ENCODE assay signal across 9 cellular contexts in genomic region chr12:27207626-27208413, GRCh38. TPM values are rescaled to one million over a fixed set of nuclear protein-coding genes. Genes with fewer than 3 reads are reported as not detected.
DNase-seq lines count a peak whose midpoint lies in the region; ATAC-seq and TF ChIP-seq lines count a peak whose summit lies in the region.
"Had no signal": no experiment of that assay in that cellular context is flagged by ENCODE, and none has a peak within 500 bp of the region (broad histone marks: within the 10 kb centered on the region; RNA-seq: fewer than 3 reads in every experiment).

No MANE protein-coding gene starts in this region.

- H3K36me3 ChIP-seq in SK-N-SH (replicated peaks in 1 of 2; ENCODE audit: control insufficient read depth in 1 of 2, insufficient read depth in 2 of 2, low read length in 1 of 2) (no peaks in the 10 kb centered on the region), thyroid gland (no peaks in the 10 kb centered on the region), A673 (ENCODE audit: insufficient read depth, low read length, poor library complexity, severe bottlenecking) (no peaks in the 10 kb centered on the region)
- H3K36me3 ChIP-seq: upper lobe of left lung had no signal

- H3F3A ChIP-seq in SK-N-SH (replicated peaks; ENCODE audit: insufficient read depth), result peaks cover 6% of the 10 kb centered on the region

- H3K4me2 ChIP-seq in SK-N-SH, result no peak overlapping the region

- TF ChIP-seq CTCF in SK-N-SH (IDR thresholded peaks at IDR 0.05) (no peak), thyroid gland (IDR thresholded peaks at IDR 0.05) (no peak), A673 (conservative IDR thresholded peaks at IDR 0.05; ENCODE audit: low read depth, low read length) (no peak)

- no TSS peak for BruUV-seq in A673 (replicated peaks; lab: Mats Ljungman, UMichigan)

- peaks cover 0 to 3% of the 10 kb centered on the region in 2 experiments; a peak in 1 of 4 replicates for H3K4me1 ChIP-seq in SK-N-SH (ENCODE audit: control insufficient read depth in 1 of 2, insufficient read depth in 2 of 2, low read depth in 1 of 2, low read length in 1 of 2)
- H3K4me1 ChIP-seq in thyroid gland, result no peaks in the 10 kb centered on the region
- no peaks in the 10 kb centered on the region for H3K4me1 ChIP-seq in A673 (ENCODE audit: insufficient read depth, low read length, poor library complexity, severe bottlenecking)
- H3K4me1 ChIP-seq: upper lobe of left lung had no signal

- no peak overlapping the region for H3K9ac ChIP-seq in SK-N-SH

- H2AFZ ChIP-seq in SK-N-SH (ENCODE audit: low read depth), result peak overlapping the region; percentile 29; the same call in 1 of the 2 replicates

- H3K27me3 ChIP-seq in SK-N-SH (ENCODE audit: insufficient read depth) (no peaks in the 10 kb centered on the region), thyroid gland (no peaks in the 10 kb centered on the region), A673 (replicated peaks; ENCODE audit: insufficient read depth, low read depth, low read length, poor library complexity) (no peaks in the 10 kb centered on the region)
- H3K27me3 ChIP-seq: upper lobe of left lung had no signal

- POLR2A ChIA-PET in SK-N-SH (lab: Yijun Ruan, JAX) (no interaction called here), A673 (lab: Charles Lee; ENCODE audit: low non-redundant PET) (no interaction called here)

- ATAC-seq in HG02798 (IDR thresholded peaks at IDR 0.05; ENCODE audit: poor library complexity, unreplicated experiment), result peak; percentile 85
- ATAC-seq in stimulated activated effector memory CD8-positive, alpha-beta T cell treated with anti-CD3 and anti-CD28 coated beads, Interleukin-12 subunit alpha, Interleukin-12 subunit beta, amount 100 ng/mL, for 72 hours, result peak; percentile 99

- no peak overlapping the region for H3K27ac Mint-ChIP-seq in activated T-cell treated with anti-CD3 and anti-CD28 coated beads, Interleukin-2, amount 50 U/mL, for 24 hours
- no peak overlapping the region for H3K27ac Mint-ChIP-seq in stimulated activated effector memory CD8-positive, alpha-beta T cell treated with anti-CD3 and anti-CD28 coated beads, Interleukin-12 subunit alpha, Interleukin-12 subunit beta, amount 100 ng/mL, for 72 hours

- no peaks in the 10 kb centered on the region for H3K79me2 ChIP-seq in SK-N-SH (ENCODE audit: insufficient read depth)

- intact Hi-C loops in thyroid gland (cut with DNase I), result no loop called here
- intact Hi-C loops in A673 (cut with micrococcal nuclease; ENCODE audit: unreplicated experiment), result loop anchor here (10.0 kb wide), 1 partner anchor 63 kb away; no protein-coding TSS in a partner anchor

- no peak overlapping the region for H3K4me3 Mint-ChIP-seq in activated T-cell treated with anti-CD3 and anti-CD28 coated beads, Interleukin-2, amount 50 U/mL, for 24 hours
- no peak overlapping the region for H3K4me3 Mint-ChIP-seq in stimulated activated effector memory CD8-positive, alpha-beta T cell treated with anti-CD3 and anti-CD28 coated beads, Interleukin-12 subunit alpha, Interleukin-12 subunit beta, amount 100 ng/mL, for 72 hours

- no peak for TF ChIP-seq RAD21 in SK-N-SH (IDR thresholded peaks at IDR 0.05; ENCODE audit: low read length)

- H3K9me3 ChIP-seq in SK-N-SH (no peaks in the 10 kb centered on the region), thyroid gland (no peaks in the 10 kb centered on the region), A673 (ENCODE audit: low read depth, low read length, poor library complexity, severe bottlenecking) (no peaks in the 10 kb centered on the region)
- H3K9me3 ChIP-seq: upper lobe of left lung had no signal

- no peaks in the 10 kb centered on the region for H3K27me3 Mint-ChIP-seq in activated T-cell treated with anti-CD3 and anti-CD28 coated beads, Interleukin-2, amount 50 U/mL, for 24 hours

- 0 out of 4 replicates have a peak, but pooled peaks of 1 of the 2 experiments have one; percentile 8 for TF ChIP-seq EP300 in SK-N-SH (IDR thresholded peaks at IDR 0.05; ENCODE audit: borderline replicate concordance in 1 of 2, low read depth in 1 of 2, low read length in 1 of 2)

- H3K27ac ChIP-seq in SK-N-SH (ENCODE audit: low read depth in 2 of 2, low read length in 1 of 2) (no peak overlapping the region), thyroid gland (no peak overlapping the region), A673 (ENCODE audit: low read depth, low read length, poor library complexity, severe bottlenecking) (no peak overlapping the region)
- H3K27ac ChIP-seq: upper lobe of left lung had no signal

- peaks cover 24% of the 10 kb centered on the region for H3K4me1 Mint-ChIP-seq in activated T-cell treated with anti-CD3 and anti-CD28 coated beads, Interleukin-2, amount 50 U/mL, for 24 hours (ENCODE audit: low read depth)
- peaks cover 7% of the 10 kb centered on the region for H3K4me1 Mint-ChIP-seq in stimulated activated effector memory CD8-positive, alpha-beta T cell treated with anti-CD3 and anti-CD28 coated beads, Interleukin-12 subunit alpha, Interleukin-12 subunit beta, amount 100 ng/mL, for 72 hours

- peaks cover 13% of the 10 kb centered on the region for H3K9me3 Mint-ChIP-seq in activated T-cell treated with anti-CD3 and anti-CD28 coated beads, Interleukin-2, amount 50 U/mL, for 24 hours
- H3K9me3 Mint-ChIP-seq in stimulated activated effector memory CD8-positive, alpha-beta T cell treated with anti-CD3 and anti-CD28 coated beads, Interleukin-12 subunit alpha, Interleukin-12 subunit beta, amount 100 ng/mL, for 72 hours, result peaks cover 5% of the 10 kb centered on the region

- no peaks in the 10 kb centered on the region for H3K9me2 ChIP-seq in SK-N-SH

- TF ChIP-seq POLR2A in thyroid gland (IDR thresholded peaks at IDR 0.05), result no peak

- H4K20me1 ChIP-seq in SK-N-SH (ENCODE audit: insufficient read depth), result no peaks in the 10 kb centered on the region

- H3K4me3 ChIP-seq in SK-N-SH (ENCODE audit: low read depth in 2 of 2, low read length in 1 of 2) (no peak overlapping the region), thyroid gland (replicated peaks in 1 of 3) (no peak overlapping the region), A673 (ENCODE audit: low read depth, low read length, poor library complexity, severe bottlenecking) (no peak overlapping the region)
- H3K4me3 ChIP-seq: upper lobe of left lung had no signal

- H3K36me3 Mint-ChIP-seq in activated T-cell treated with anti-CD3 and anti-CD28 coated beads, Interleukin-2, amount 50 U/mL, for 24 hours (ENCODE audit: low read depth), result no peaks in the 10 kb centered on the region
- no peaks in the 10 kb centered on the region for H3K36me3 Mint-ChIP-seq in stimulated activated effector memory CD8-positive, alpha-beta T cell treated with anti-CD3 and anti-CD28 coated beads, Interleukin-12 subunit alpha, Interleukin-12 subunit beta, amount 100 ng/mL, for 72 hours

- 30% methylated on average over 9 of the region's 9 CpGs for WGBS in SK-N-SH (ENCODE audit: low lambda C conversion rate)
- WGBS in thyroid gland, 2 donors, result 71 to 79% methylated on average over 9 of the region's 9 CpGs

- DNase-seq in activated T-cell treated with anti-CD3 and anti-CD28 coated beads for 24 hours (ENCODE audit: low read depth), result peak; percentile 23
- DNase-seq in activated T-cell treated with anti-CD3 and anti-CD28 coated beads, Interleukin-2, amount 50 U/mL, for 24 hours, result no peak
- no peak for DNase-seq in SK-N-SH
- peak in 1 of 2 donors; percentile 57 for DNase-seq in stimulated activated effector memory CD8-positive, alpha-beta T cell treated with anti-CD3 and anti-CD28 coated beads, Interleukin-12 subunit alpha, Interleukin-12 subunit beta, amount 100 ng/mL, for 72 hours (ENCODE audit: low spot score in 2 of 2)
- DNase-seq in thyroid gland, result no peak
- no peak for DNase-seq in NCI-H1048 (lab: John Stamatoyannopoulos, UW)
- no peak for DNase-seq in A673 (ENCODE audit: low spot score)
- DNase-seq: upper lobe of left lung had no signal

- CTCF ChIA-PET in SK-N-SH (lab: Yijun Ruan, JAX) (no interaction called here), A673 (lab: Charles Lee) (no interaction called here)

TF ChIP-seq in SK-N-SH, 30 proteins besides CTCF, POLR2A, EP300 and RAD21 (continues in another document):
- TF ChIP-seq, protein P1, sequence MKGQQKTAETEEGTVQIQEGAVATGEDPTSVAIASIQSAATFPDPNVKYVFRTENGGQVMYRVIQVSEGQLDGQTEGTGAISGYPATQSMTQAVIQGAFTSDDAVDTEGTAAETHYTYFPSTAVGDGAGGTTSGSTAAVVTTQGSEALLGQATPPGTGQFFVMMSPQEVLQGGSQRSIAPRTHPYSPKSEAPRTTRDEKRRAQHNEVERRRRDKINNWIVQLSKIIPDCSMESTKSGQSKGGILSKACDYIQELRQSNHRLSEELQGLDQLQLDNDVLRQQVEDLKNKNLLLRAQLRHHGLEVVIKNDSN (IDR thresholded peaks at IDR 0.05; ENCODE audit: borderline replicate concordance, low read depth), result no peak
- TF ChIP-seq GATA2 (CRISPR knock-in tag; IDR thresholded peaks at IDR 0.05) (no peak), NFIC (IDR thresholded peaks at IDR 0.05; ENCODE audit: borderline replicate concordance) (no peak)
- TF ChIP-seq, protein P2, sequence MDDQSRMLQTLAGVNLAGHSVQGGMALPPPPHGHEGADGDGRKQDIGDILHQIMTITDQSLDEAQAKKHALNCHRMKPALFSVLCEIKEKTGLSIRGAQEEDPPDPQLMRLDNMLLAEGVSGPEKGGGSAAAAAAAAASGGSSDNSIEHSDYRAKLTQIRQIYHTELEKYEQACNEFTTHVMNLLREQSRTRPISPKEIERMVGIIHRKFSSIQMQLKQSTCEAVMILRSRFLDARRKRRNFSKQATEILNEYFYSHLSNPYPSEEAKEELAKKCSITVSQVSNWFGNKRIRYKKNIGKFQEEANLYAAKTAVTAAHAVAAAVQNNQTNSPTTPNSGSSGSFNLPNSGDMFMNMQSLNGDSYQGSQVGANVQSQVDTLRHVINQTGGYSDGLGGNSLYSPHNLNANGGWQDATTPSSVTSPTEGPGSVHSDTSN (IDR thresholded peaks at IDR 0.05), result peak; percentile 48; the same call in 1 of the 2 replicates

RNA-seq across cellular contexts. Expression of gene STK38L, which starts 36.3 kb away (rescaled TPM):
- 4.7 and 5.7 TPM in 2 replicates for polyA plus RNA-seq in SK-N-SH (2012; rRNA removed)
- polyA plus RNA-seq in SK-N-SH (2012; cell fraction: cytosol; rRNA removed), result 6.7 and 9.2 TPM in 2 replicates
- polyA plus RNA-seq in SK-N-SH (2012; cell fraction: nucleus; rRNA removed), result 4.0 and 9.3 TPM in 2 replicates
- total RNA-seq in thyroid gland (10 to 100 TPM; 20.1 to 42.2 (median 27.0) TPM), A673 (2021) (21.0 and 24.1 TPM in 2 replicates)
